In the genomic region with DNA sequence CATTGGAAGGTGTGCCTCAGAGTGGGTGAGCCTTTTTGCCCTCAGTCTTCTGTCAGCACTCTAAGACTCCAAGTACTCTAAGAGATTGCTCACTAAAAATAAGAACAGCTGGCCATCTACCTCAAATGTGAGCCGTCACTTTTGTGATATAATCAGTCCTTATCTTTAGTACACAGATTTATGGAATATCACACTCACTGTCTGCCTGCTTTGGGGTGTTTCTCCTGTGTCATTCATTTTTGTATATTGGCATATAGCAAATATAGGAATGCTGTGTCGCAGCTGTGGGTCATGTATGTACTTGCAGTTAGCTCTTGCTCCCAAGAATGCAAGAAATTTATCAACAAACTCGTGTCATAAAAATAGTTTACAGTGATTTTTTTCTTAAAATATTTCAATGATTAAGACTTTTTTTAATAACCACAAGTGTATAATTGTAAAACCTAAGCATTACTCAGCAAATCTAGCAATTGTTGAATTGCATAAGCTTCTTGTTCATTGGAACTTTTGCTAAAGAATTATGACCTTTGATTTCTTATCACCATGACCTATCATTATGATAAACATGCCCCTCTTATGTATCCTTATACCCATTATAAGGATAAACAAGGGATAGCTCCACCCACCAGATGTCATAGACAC, we compare ENCODE assay signal across 14 cellular contexts. TPM values are rescaled to one million over a fixed set of nuclear protein-coding genes. Genes with fewer than 3 reads are reported as not detected.
DNase-seq lines count a peak whose midpoint lies in the region; TF ChIP-seq lines count a peak whose summit lies in the region.
"Had no signal": no experiment of that assay in that cellular context is flagged by ENCODE, and none has a peak within 500 bp of the region (broad histone marks: within the 10 kb centered on the region; RNA-seq: fewer than 3 reads in every experiment).

No MANE protein-coding gene starts in this region.

- H3K27me3 Mint-ChIP-seq in activated CD4-positive, alpha-beta memory T cell treated with anti-CD3 and anti-CD28 coated beads for 36 hours = no peaks in the 10 kb centered on the region
- H3K27me3 Mint-ChIP-seq in activated CD4-positive, alpha-beta memory T cell treated with anti-CD3 and anti-CD28 coated beads, Interleukin-2, amount 10 ng/mL, durations not matched to agents 7 days and 5 days = no peaks in the 10 kb centered on the region
- no peaks in the 10 kb centered on the region for H3K27me3 Mint-ChIP-seq in progenitor cell of endocrine pancreas

- H3K4me3 Mint-ChIP-seq in activated CD4-positive, alpha-beta memory T cell treated with anti-CD3 and anti-CD28 coated beads for 36 hours = no peak overlapping the region
- no peak overlapping the region for H3K4me3 Mint-ChIP-seq in activated CD4-positive, alpha-beta memory T cell treated with anti-CD3 and anti-CD28 coated beads, Interleukin-2, amount 10 ng/mL, durations not matched to agents 7 days and 5 days
- H3K4me3 Mint-ChIP-seq in progenitor cell of endocrine pancreas (ENCODE audit: low read depth) = no peak overlapping the region

- H3K36me3 ChIP-seq in SK-N-MC (ENCODE audit: insufficient read depth, low read length) = no peaks in the 10 kb centered on the region; the same call in 1 of the 2 replicates

- H3K27ac Mint-ChIP-seq in activated CD4-positive, alpha-beta memory T cell treated with anti-CD3 and anti-CD28 coated beads for 36 hours = peak overlapping the region; percentile 10
- no peak overlapping the region for H3K27ac Mint-ChIP-seq in activated CD4-positive, alpha-beta memory T cell treated with anti-CD3 and anti-CD28 coated beads, Interleukin-2, amount 10 ng/mL, durations not matched to agents 7 days and 5 days
- peak overlapping the region; percentile 45 for H3K27ac Mint-ChIP-seq in progenitor cell of endocrine pancreas

- POLR2A ChIA-PET in activated CD4-positive, alpha-beta memory T cell treated with anti-CD3 and anti-CD28 coated beads for 36 hours (lab: Charles Lee) = interaction anchor here (0.8 to 1.7 kb wide), 6 partner anchors 11 to 53 kb away, joined by 3 to 7 read pairs (median 4); partner anchors contain the start of gene THUMPD3
- POLR2A ChIA-PET in activated CD4-positive, alpha-beta memory T cell treated with anti-CD3 and anti-CD28 coated beads, Interleukin-2, amount 10 ng/mL, durations not matched to agents 7 days and 5 days (lab: Charles Lee) = interaction anchor here (0.8 to 2.1 kb wide), 6 partner anchors 12 to 21 kb away, joined by 3 to 10 read pairs (median 4); partner anchors contain the start of gene SETD5

- H3K4me3 ChIP-seq in SK-N-MC (no peak overlapping the region), fibroblast of villous mesenchyme (ENCODE audit: low read depth, low read length) (no peak overlapping the region)
- H3K4me3 ChIP-seq: esophagus muscularis mucosa had no signal

- H3K9me3 ChIP-seq in SK-N-MC (ENCODE audit: low read depth, low read length) = no peaks in the 10 kb centered on the region
- H3K9me3 ChIP-seq: esophagus muscularis mucosa had no signal

- no peak for DNase-seq in activated CD4-positive, alpha-beta memory T cell treated with anti-CD3 and anti-CD28 coated beads for 36 hours
- no peak for DNase-seq in activated CD4-positive, alpha-beta memory T cell treated with anti-CD3 and anti-CD28 coated beads, Interleukin-2, amount 10 ng/mL, durations not matched to agents 7 days and 5 days
- DNase-seq in SK-N-MC (ENCODE audit: low read depth, low spot score) (no peak), fibroblast of villous mesenchyme (ENCODE audit: low read depth) (peak; percentile 66), progenitor cell of endocrine pancreas (ENCODE audit: low spot score, unreplicated experiment) (no peak), RPMI8226 (no peak), UCSD-AML1 (lab: John Stamatoyannopoulos, UW; ENCODE audit: unreplicated experiment) (no peak), T-helper 9 cell (no peak)
- DNase-seq: activated CD4-positive, alpha-beta T cell treated with anti-CD3 and anti-CD28 coated beads for 48 hours; islet precursor cell; MV-4-11; NCI-H446 treated with DMSO at 0.1 percent for 48 hours; stimulated activated naive CD4-positive, alpha-beta T cell treated with Interleukin-2 at 50 U/mL for 16 hours had no signal

- peak overlapping the region; percentile 50; the same call in 1 of the 2 replicates for H3K27ac ChIP-seq in SK-N-MC
- H3K27ac ChIP-seq: esophagus muscularis mucosa had no signal

- CTCF ChIA-PET in activated CD4-positive, alpha-beta memory T cell treated with anti-CD3 and anti-CD28 coated beads for 36 hours (lab: Charles Lee) = interaction anchor here (0.9 to 1.2 kb wide), 2 partner anchors 20 to 63 kb away, joined by 3 read pairs; no protein-coding TSS in a partner anchor
- CTCF ChIA-PET in activated CD4-positive, alpha-beta memory T cell treated with anti-CD3 and anti-CD28 coated beads, Interleukin-2, amount 10 ng/mL, durations not matched to agents 7 days and 5 days (lab: Charles Lee) = interaction anchor here (1.4 kb wide), 1 partner anchor 11 kb away, joined by 3 read pairs; no protein-coding TSS in a partner anchor

- intact Hi-C loops in activated CD4-positive, alpha-beta memory T cell treated with anti-CD3 and anti-CD28 coated beads for 36 hours (cut with micrococcal nuclease) = no loop called here

- no peak overlapping the region for H3K9ac ChIP-seq in SK-N-MC (ENCODE audit: insufficient read length)

- H3K4me1 Mint-ChIP-seq in activated CD4-positive, alpha-beta memory T cell treated with anti-CD3 and anti-CD28 coated beads for 36 hours (ENCODE audit: low read depth) = peaks cover 50% of the 10 kb centered on the region
- H3K4me1 Mint-ChIP-seq in activated CD4-positive, alpha-beta memory T cell treated with anti-CD3 and anti-CD28 coated beads, Interleukin-2, amount 10 ng/mL, durations not matched to agents 7 days and 5 days = peaks cover 36% of the 10 kb centered on the region
- peaks cover 11% of the 10 kb centered on the region for H3K4me1 Mint-ChIP-seq in progenitor cell of endocrine pancreas (ENCODE audit: low read depth)

- TF ChIP-seq CTCF in fibroblast of villous mesenchyme (IDR thresholded peaks at IDR 0.05; ENCODE audit: insufficient read depth, low read depth, low read length) (no peak), progenitor cell of endocrine pancreas (IDR thresholded peaks at IDR 0.05; ENCODE audit: unreplicated experiment) (no peak)

- H3K9me3 Mint-ChIP-seq in activated CD4-positive, alpha-beta memory T cell treated with anti-CD3 and anti-CD28 coated beads for 36 hours = no peaks in the 10 kb centered on the region
- H3K9me3 Mint-ChIP-seq in activated CD4-positive, alpha-beta memory T cell treated with anti-CD3 and anti-CD28 coated beads, Interleukin-2, amount 10 ng/mL, durations not matched to agents 7 days and 5 days = no peaks in the 10 kb centered on the region
- no peaks in the 10 kb centered on the region for H3K9me3 Mint-ChIP-seq in progenitor cell of endocrine pancreas (ENCODE audit: low read depth)

- peaks cover 12% of the 10 kb centered on the region for H3K36me3 Mint-ChIP-seq in activated CD4-positive, alpha-beta memory T cell treated with anti-CD3 and anti-CD28 coated beads for 36 hours
- H3K36me3 Mint-ChIP-seq in activated CD4-positive, alpha-beta memory T cell treated with anti-CD3 and anti-CD28 coated beads, Interleukin-2, amount 10 ng/mL, durations not matched to agents 7 days and 5 days (ENCODE audit: low read depth) = peaks cover 21% of the 10 kb centered on the region
- peaks cover 3% of the 10 kb centered on the region for H3K36me3 Mint-ChIP-seq in progenitor cell of endocrine pancreas (ENCODE audit: insufficient read depth)

RNA-seq across cellular contexts. Expression of gene SETD5, which starts 18.8 kb away (rescaled TPM):
- total RNA-seq in activated CD4-positive, alpha-beta memory T cell treated with anti-CD3 and anti-CD28 coated beads for 36 hours = 100 to 1,000 TPM in 1 of 2 experiments, 10 to 100 TPM in 1; 98.0 to 103 TPM
- total RNA-seq in activated CD4-positive, alpha-beta memory T cell treated with anti-CD3 and anti-CD28 coated beads, Interleukin-2, amount 10 ng/mL, durations not matched to agents 7 days and 5 days = 100 to 1,000 TPM; 110 to 111 TPM
- total RNA-seq in fibroblast of villous mesenchyme (117 and 140 TPM in 2 replicates), progenitor cell of endocrine pancreas (227 and 233 TPM in 2 replicates)

RNA-seq across cellular contexts. Expression of gene THUMPD3, which starts 53.4 kb away (rescaled TPM):
- total RNA-seq in activated CD4-positive, alpha-beta memory T cell treated with anti-CD3 and anti-CD28 coated beads for 36 hours = 10 to 100 TPM; 55.8 to 60.6 TPM
- 10 to 100 TPM; 44.3 to 47.2 TPM for total RNA-seq in activated CD4-positive, alpha-beta memory T cell treated with anti-CD3 and anti-CD28 coated beads, Interleukin-2, amount 10 ng/mL, durations not matched to agents 7 days and 5 days
- total RNA-seq in fibroblast of villous mesenchyme (40.3 and 50.1 TPM in 2 replicates), progenitor cell of endocrine pancreas (61.3 and 62.4 TPM in 2 replicates)
